Comparison of ENCODE assay signal across 25 cellular contexts in genomic region chr19:16715613-16716012, GRCh38. TPM values are rescaled to one million over a fixed set of nuclear protein-coding genes. Genes with fewer than 3 reads are reported as not detected.
"Had no signal": no experiment of that assay in that cellular context is flagged by ENCODE, and none has a peak within 500 bp of the region (broad histone marks: within the 10 kb centered on the region; RNA-seq: fewer than 3 reads in every experiment).

No MANE protein-coding gene starts in this region.

- H3K27ac ChIP-seq: gastrocnemius medialis, heart right ventricle, neutrophil, testis, tibial nerve, upper lobe of right lung, vagina had no signal

- DNase-seq: effector memory CD4-positive, alpha-beta T cell; gastrocnemius medialis; heart right ventricle; kidney glomerular epithelial cell; mammary epithelial cell; naive thymus-derived CD8-positive, alpha-beta T cell; posterior cingulate gyrus; spleen; stimulated activated CD4-positive, alpha-beta T cell treated with anti-CD3 and anti-CD28 coated beads, Interleukin-15, amount 100 ng/mL, for 24 hours; stimulated activated CD4-positive, alpha-beta T cell treated with anti-CD3 and anti-CD28 coated beads, Interleukin-1b, Interleukin-23, amount 100 ng/mL, for 48 hours; stimulated activated CD4-positive, alpha-beta T cell treated with anti-CD3 and anti-CD28 coated beads, Interleukin-4, amount 100 ng/mL, for 24 hours; stimulated activated naive CD4-positive, alpha-beta T cell treated with Interleukin-2 at 50 U/mL for 16 hours; testis; upper lobe of right lung had no signal

- H3K36me3 ChIP-seq: gastrocnemius medialis, heart right ventricle, neutrophil, spleen, tibial nerve, upper lobe of right lung, vagina had no signal

- H3K27me3 ChIP-seq: gastrocnemius medialis, heart right ventricle, testis, tibial nerve, upper lobe of right lung, vagina had no signal

- H3K9me3 ChIP-seq: gastrocnemius medialis, heart right ventricle, neutrophil, spleen, testis, tibial nerve, upper lobe of right lung, vagina had no signal

- H3K4me3 ChIP-seq: gastrocnemius medialis, heart right ventricle, spleen, testis, tibial nerve, upper lobe of right lung, vagina had no signal

- H3K4me1 ChIP-seq: gastrocnemius medialis, testis had no signal

- FAIRE-seq: endometrium, islet of Langerhans had no signal

- ATAC-seq: gastrocnemius medialis; heart right ventricle; naive thymus-derived CD8-positive, alpha-beta T cell had no signal

RNA-seq across cellular contexts. Expression of gene NWD1, which starts 4.0 kb away (rescaled TPM):
- total RNA-seq: fibroblast of villous mesenchyme; left lobe of liver; mesenteric fat pad; mononuclear cell; naive thymus-derived CD8-positive, alpha-beta T cell; osteocyte; pulmonary artery endothelial cell had no signal
- polyA plus RNA-seq: naive thymus-derived CD8-positive, alpha-beta T cell had no signal
